ENCODE assay signal across 20 cellular contexts in the genomic region with DNA sequence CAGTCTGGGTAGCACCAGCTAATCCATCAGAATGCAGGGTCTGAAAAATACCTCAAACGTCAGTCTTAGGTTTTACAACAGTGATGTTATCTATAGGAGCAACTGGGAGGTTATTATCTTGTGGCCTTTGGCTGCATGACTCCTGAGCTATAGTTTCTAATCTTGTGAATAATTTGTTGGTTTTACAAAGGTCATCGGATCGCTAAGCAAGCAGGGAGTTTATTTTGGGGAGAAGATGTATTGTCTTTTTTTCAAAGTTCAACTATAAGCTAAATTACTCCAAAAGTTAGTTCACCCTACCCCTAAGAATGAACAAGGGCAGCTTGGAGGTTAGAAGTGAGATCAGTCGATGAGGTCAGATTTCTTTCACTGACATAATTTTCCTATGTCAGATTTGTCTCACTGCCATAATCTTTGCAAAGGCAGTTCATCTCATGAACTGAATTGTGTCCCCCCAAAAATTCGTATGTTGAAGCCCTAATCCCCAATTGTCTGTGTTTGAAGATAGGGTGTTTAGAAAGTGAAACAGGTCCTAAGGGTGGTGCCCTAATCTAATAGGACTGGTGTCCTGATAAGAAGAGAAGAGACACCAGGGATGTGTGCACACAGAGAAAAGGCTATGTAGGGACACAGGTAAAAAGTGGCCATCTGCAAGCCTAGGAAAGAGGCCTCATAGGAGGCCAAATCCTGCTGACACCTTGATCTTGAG.
"Had no signal": no experiment of that assay in that cellular context is flagged by ENCODE, and none has a peak within 500 bp of the region (broad histone marks: within the 10 kb centered on the region; RNA-seq: fewer than 3 reads in every experiment).

No MANE protein-coding gene starts in this region.

- H3K4me1 ChIP-seq: gastrocnemius medialis had no signal

- H3K27ac ChIP-seq: dorsolateral prefrontal cortex, esophagus muscularis mucosa, gastrocnemius medialis, VCaP had no signal

- FAIRE-seq: endothelial cell of umbilical vein had no signal

- H3K4me3 ChIP-seq: dorsolateral prefrontal cortex, esophagus muscularis mucosa, gastrocnemius medialis, smooth muscle cell had no signal

- ATAC-seq: activated CD4-positive, CD25-positive, alpha-beta regulatory T cell treated with anti-CD3 and anti-CD28 coated beads, Interleukin-2, amount 50 U/mL, for 24 hours; activated CD8-positive, alpha-beta T cell treated with anti-CD3 and anti-CD28 coated beads, Interleukin-2, amount 10 ng/mL, durations not matched to agents 7 days and 5 days; effector memory CD8-positive, alpha-beta T cell; gastrocnemius medialis; sciatic nerve; stimulated activated memory B cell treated with anti-CD40 and anti-IgM and Interleukin-4, amounts not matched to agents 10 μg/mL and 1 μg/mL and 100 μg/mL, for 72 hours; T-helper 17 cell had no signal

- H3K4me2 ChIP-seq: smooth muscle cell had no signal

- H3K36me3 ChIP-seq: esophagus muscularis mucosa, gastrocnemius medialis had no signal

- H3K9me3 ChIP-seq: gastrocnemius medialis had no signal

- DNase-seq: activated CD4-positive, alpha-beta T cell treated with anti-CD3 and anti-CD28 coated beads, Interleukin-2, amount 50 U/mL, for 1 hour; activated CD8-positive, alpha-beta T cell treated with anti-CD3 and anti-CD28 coated beads, Interleukin-2, amount 10 ng/mL, durations not matched to agents 7 days and 5 days; activated gamma-delta T cell; aorta; caudate nucleus; dorsolateral prefrontal cortex; effector memory CD8-positive, alpha-beta T cell; gastrocnemius medialis; hippocampal formation; occipital lobe; stimulated activated CD4-positive, alpha-beta T cell treated with anti-CD3 and anti-CD28 coated beads, Interleukin-15, amount 100 ng/mL, for 24 hours; SW 1271; T-helper 17 cell had no signal
